In the genomic region with DNA sequence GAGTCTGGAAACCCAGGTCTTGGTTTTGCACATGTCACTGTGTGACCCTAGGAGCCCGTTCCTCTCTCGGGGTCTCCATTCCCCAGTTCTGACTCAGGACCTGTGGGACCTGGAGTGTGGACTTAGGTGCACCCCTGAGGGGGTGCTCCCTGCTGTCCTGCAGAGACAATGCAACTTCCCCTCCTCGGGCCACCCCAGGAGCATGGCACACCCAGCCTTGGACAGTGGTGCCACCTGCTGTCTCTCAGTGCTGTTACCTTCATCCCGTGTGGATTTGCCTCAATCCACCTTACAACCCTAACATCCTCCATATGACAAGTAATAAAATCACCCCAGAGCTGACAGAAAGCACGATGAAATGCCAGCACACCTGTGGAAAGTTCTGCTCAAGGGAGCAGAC, we compare ENCODE assay signal across 9 cellular contexts. TPM values are rescaled to one million over a fixed set of nuclear protein-coding genes. Genes with fewer than 3 reads are reported as not detected.
DNase-seq lines count a peak whose midpoint lies in the region; ATAC-seq and TF ChIP-seq lines count a peak whose summit lies in the region.
"Had no signal": no experiment of that assay in that cellular context is flagged by ENCODE, and none has a peak within 500 bp of the region (broad histone marks: within the 10 kb centered on the region; RNA-seq: fewer than 3 reads in every experiment).

No MANE protein-coding gene starts in this region.

- no peak overlapping the region for H2BK120ac ChIP-seq in trophoblast cell (ENCODE audit: insufficient read depth, low read length, poor library complexity)

- H3K36me3 ChIP-seq in trophoblast cell (ENCODE audit: control insufficient read depth in 1 of 2, insufficient read depth in 2 of 2, low read length in 2 of 2) = peaks cover 24 to 35% of the 10 kb centered on the region in 2 experiments

- CTCF ChIA-PET in activated CD4-positive, alpha-beta T cell treated with anti-CD3 and anti-CD28 coated beads for 36 hours (lab: Charles Lee) = interaction anchor here (0.8 to 1.6 kb wide), 3 partner anchors 60 to 111 kb away, joined by 3 to 4 read pairs (median 3); no protein-coding TSS in a partner anchor

- no peaks in the 10 kb centered on the region for H3K79me1 ChIP-seq in trophoblast cell (ENCODE audit: low read length)

- intact Hi-C loops in activated CD4-positive, alpha-beta T cell treated with anti-CD3 and anti-CD28 coated beads for 36 hours (cut with DNase I, micrococcal nuclease) = loop anchor here (1.0 to 5.0 kb wide), 4 partner anchors 61 to 112 kb away; no protein-coding TSS in a partner anchor

- peaks cover 2% of the 10 kb centered on the region for H3K9me3 ChIP-seq in trophoblast cell (ENCODE audit: insufficient read depth, low read depth, low read length)

- H2AFZ ChIP-seq in trophoblast cell (ENCODE audit: insufficient read depth, low read length, poor library complexity) = no peak overlapping the region

- no peak overlapping the region for H2BK12ac ChIP-seq in trophoblast cell (ENCODE audit: low read length)

- no peak overlapping the region for H3K4me3 ChIP-seq in trophoblast cell (ENCODE audit: low read depth, low read length)

- H3K4ac ChIP-seq in trophoblast cell (ENCODE audit: low read depth, low read length) = no peak overlapping the region

- H3K36me3 Mint-ChIP-seq in activated CD4-positive, alpha-beta T cell treated with anti-CD3 and anti-CD28 coated beads for 36 hours (ENCODE audit: low read depth) = peaks cover under 1% of the 10 kb centered on the region

- H3K4me1 ChIP-seq in foreskin keratinocyte (peaks cover 7% of the 10 kb centered on the region), trophoblast cell (ENCODE audit: control insufficient read depth in 1 of 2, insufficient read depth in 2 of 2, low read length in 2 of 2) (no peaks in the 10 kb centered on the region)

- no peak overlapping the region for H4K12ac ChIP-seq in trophoblast cell (ENCODE audit: low read depth, low read length)

- H3K27me3 Mint-ChIP-seq in activated CD4-positive, alpha-beta T cell treated with anti-CD3 and anti-CD28 coated beads for 36 hours = no peaks in the 10 kb centered on the region
- H3K27me3 Mint-ChIP-seq: stimulated activated naive CD8-positive, alpha-beta T cell treated with anti-CD3 and anti-CD28 coated beads, Interleukin-15, Interleukin-2, amounts not matched to agents 100 ng/mL and 50 ng/mL, for 24 hours had no signal

- no peak overlapping the region for H3K27ac Mint-ChIP-seq in activated CD4-positive, alpha-beta T cell treated with anti-CD3 and anti-CD28 coated beads for 36 hours
- H3K27ac Mint-ChIP-seq: stimulated activated naive CD8-positive, alpha-beta T cell treated with anti-CD3 and anti-CD28 coated beads, Interleukin-15, Interleukin-2, amounts not matched to agents 100 ng/mL and 50 ng/mL, for 24 hours had no signal

- ATAC-seq in activated CD4-positive, alpha-beta T cell treated with anti-CD3 and anti-CD28 coated beads for 36 hours = peak; percentile 83
- no peak for ATAC-seq in foreskin keratinocyte

- no peak overlapping the region for H2BK5ac ChIP-seq in trophoblast cell (ENCODE audit: low read depth, low read length, poor library complexity)

- H3K4me3 Mint-ChIP-seq in activated CD4-positive, alpha-beta T cell treated with anti-CD3 and anti-CD28 coated beads for 36 hours = no peak overlapping the region
- H3K4me3 Mint-ChIP-seq: stimulated activated naive CD8-positive, alpha-beta T cell treated with anti-CD3 and anti-CD28 coated beads, Interleukin-15, Interleukin-2, amounts not matched to agents 100 ng/mL and 50 ng/mL, for 24 hours had no signal

- POLR2A ChIA-PET in activated CD4-positive, alpha-beta T cell treated with anti-CD3 and anti-CD28 coated beads for 36 hours (lab: Charles Lee) = no interaction called here

- no peaks in the 10 kb centered on the region for H3K27me3 ChIP-seq in foreskin keratinocyte
- H3K27me3 ChIP-seq in trophoblast cell (ENCODE audit: insufficient read depth, low read length) = no peaks in the 10 kb centered on the region

- no peaks in the 10 kb centered on the region for H3K79me2 ChIP-seq in trophoblast cell (ENCODE audit: control insufficient read depth, insufficient read depth, low read length, poor library complexity)

- H2AK5ac ChIP-seq in trophoblast cell (ENCODE audit: low read length) = no peak overlapping the region

- no peak overlapping the region for H4K91ac ChIP-seq in trophoblast cell (ENCODE audit: low read depth, low read length)

- no peak overlapping the region for H3K14ac ChIP-seq in trophoblast cell (ENCODE audit: low read length)

- no peak overlapping the region for H3K23ac ChIP-seq in trophoblast cell (ENCODE audit: low read length)

- no peak overlapping the region for H3K4me2 ChIP-seq in trophoblast cell (ENCODE audit: low read length)

- peak; percentile 58 for TF ChIP-seq CTCF in foreskin keratinocyte (conservative IDR thresholded peaks at IDR 0.05)

- no peak overlapping the region for H3K9ac ChIP-seq in trophoblast cell (ENCODE audit: low read length)

- no peak overlapping the region for H4K8ac ChIP-seq in trophoblast cell (ENCODE audit: low read depth, low read length)

- DNase-seq in HT1080 (ENCODE audit: low read depth) = peak; percentile 24
- DNase-seq in activated CD4-positive, alpha-beta T cell treated with anti-CD3 and anti-CD28 coated beads for 36 hours = peak; percentile 71
- DNase-seq in foreskin keratinocyte = no peak
- DNase-seq in stimulated activated CD8-positive, alpha-beta memory T cell treated with anti-CD3 and anti-CD28 coated beads, Interleukin-2, amount 100 ng/mL, for 48 hours (ENCODE audit: low read depth in 2 of 2) = peak; percentile 4 to 13
- no peak for DNase-seq in SW 1271 (lab: John Stamatoyannopoulos, UW)
- DNase-seq in inferior parietal cortex (ENCODE audit: extremely low spot score) = no peak
- DNase-seq in NCI-H510A (lab: John Stamatoyannopoulos, UW) = no peak
- no peak for DNase-seq in trophoblast cell

- H3K27ac ChIP-seq in foreskin keratinocyte (no peak overlapping the region), trophoblast cell (ENCODE audit: low read depth, low read length) (no peak overlapping the region)

- no peak overlapping the region for H3K18ac ChIP-seq in trophoblast cell (ENCODE audit: low read length)

- WGBS in trophoblast cell (ENCODE audit: extremely low coverage, insufficient coverage, insufficient read length) = no CpG with 5 or more reads among the region's 5 CpGs

- H3K9me3 Mint-ChIP-seq in activated CD4-positive, alpha-beta T cell treated with anti-CD3 and anti-CD28 coated beads for 36 hours (ENCODE audit: low read depth) = no peaks in the 10 kb centered on the region
- H3K9me3 Mint-ChIP-seq: stimulated activated naive CD8-positive, alpha-beta T cell treated with anti-CD3 and anti-CD28 coated beads, Interleukin-15, Interleukin-2, amounts not matched to agents 100 ng/mL and 50 ng/mL, for 24 hours had no signal

- no peaks in the 10 kb centered on the region for H3K4me1 Mint-ChIP-seq in activated CD4-positive, alpha-beta T cell treated with anti-CD3 and anti-CD28 coated beads for 36 hours

RNA-seq across cellular contexts. Expression of gene CRYBB3, which starts 27.5 kb away (rescaled TPM):
- not detected in 2 replicates for total RNA-seq in HT1080 (2014; rRNA removed; shearing (Covaris generic))
- polyA plus RNA-seq in HT1080 (2015; cell fraction: cytosol; rRNA removed) = 0.24 TPM in 2 replicates
- 0.87 and 1.0 TPM in 2 replicates for polyA plus RNA-seq in HT1080 (2015; cell fraction: nucleus; rRNA removed)
- under 1 TPM in 1 of 2 experiments, not detected in 1; 0.34 TPM for total RNA-seq in activated CD4-positive, alpha-beta T cell treated with anti-CD3 and anti-CD28 coated beads for 36 hours
- not detected in 2 replicates for total RNA-seq in foreskin keratinocyte
- polyA plus RNA-seq in foreskin keratinocyte = 0.30 and 0.31 TPM in 2 replicates
- 0.14 and 0.17 TPM in 2 replicates for polyA plus RNA-seq in trophoblast cell (2013)

RNA-seq across cellular contexts. Expression of gene CRYBB2, which starts 47.3 kb away (rescaled TPM):
- not detected in 2 replicates for total RNA-seq in HT1080 (2014; rRNA removed; shearing (Covaris generic))
- polyA plus RNA-seq in HT1080 (2015; cell fraction: cytosol; rRNA removed) = 0.24 TPM in 1 of 2 replicates, not detected in the other
- not detected in 2 replicates for polyA plus RNA-seq in HT1080 (2015; cell fraction: nucleus; rRNA removed)
- under 1 TPM; 0.23 to 0.30 TPM for total RNA-seq in activated CD4-positive, alpha-beta T cell treated with anti-CD3 and anti-CD28 coated beads for 36 hours
- not detected in 2 replicates for total RNA-seq in foreskin keratinocyte
- 0.06 TPM in 1 of 2 replicates, not detected in the other for polyA plus RNA-seq in foreskin keratinocyte
- polyA plus RNA-seq in trophoblast cell (2013) = 0.08 TPM in 1 of 2 replicates, not detected in the other

Comparison
In these comparisons a context has a peak if more than half of its experiments do, and no peak if none do; other contexts are left out.
1. DNase-seq: peak in HT1080 (single experiment), activated CD4-positive, alpha-beta T cell treated with anti-CD3 and anti-CD28 coated beads for 36 hours (single experiment) and stimulated activated CD8-positive, alpha-beta memory T cell treated with anti-CD3 and anti-CD28 coated beads, Interleukin-2, amount 100 ng/mL, for 48 hours (2 of 2); none in foreskin keratinocyte (0 of 2), SW 1271 (0 of 2), inferior parietal cortex (single experiment), NCI-H510A (single experiment) and trophoblast cell (0 of 2).